Comparison of ENCODE assay signal across 22 cellular contexts in the genomic region with DNA sequence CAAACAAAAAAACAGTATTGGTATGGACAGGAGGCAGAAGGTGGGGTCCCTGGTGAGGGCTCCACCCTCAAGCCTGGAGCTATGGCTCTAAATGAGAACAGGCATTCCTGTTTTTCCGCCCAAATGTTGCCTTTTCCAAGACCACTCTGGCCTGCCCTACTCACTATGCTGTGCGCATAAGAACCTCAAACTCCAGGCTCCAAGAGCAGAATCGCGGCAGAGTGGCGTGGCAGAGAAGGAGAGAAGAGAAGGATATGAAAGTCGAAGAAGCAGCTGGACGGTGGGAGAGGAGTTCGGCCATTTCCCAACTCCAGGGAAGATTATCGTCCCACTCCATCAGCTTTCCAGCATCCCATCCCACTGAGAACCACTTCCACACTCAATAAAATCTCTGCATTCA.
"Had no signal": no experiment of that assay in that cellular context is flagged by ENCODE, and none has a peak within 500 bp of the region (broad histone marks: within the 10 kb centered on the region; RNA-seq: fewer than 3 reads in every experiment).

No MANE protein-coding gene starts in this region.

- H3K27me3 ChIP-seq: ascending aorta, body of pancreas, MG63 had no signal

- H3K36me3 ChIP-seq: ascending aorta, MG63 had no signal

- H3K27ac ChIP-seq: ascending aorta, body of pancreas had no signal

- ATAC-seq: activated CD8-positive, alpha-beta memory T cell treated with anti-CD3 and anti-CD28 coated beads, Interleukin-2, amount 10 ng/mL, durations not matched to agents 7 days and 5 days; activated naive CD8-positive, alpha-beta T cell treated with anti-CD3 and anti-CD28 coated beads, Interleukin-2, amount 50 U/mL, for 24 hours; body of pancreas had no signal

- H3K4me3 ChIP-seq: ascending aorta, body of pancreas, MG63 had no signal

- H3K9me3 ChIP-seq: ascending aorta, body of pancreas, MG63 had no signal

- DNase-seq: activated CD4-positive, alpha-beta T cell treated with anti-CD3 and anti-CD28 coated beads for 1 hour; activated CD4-positive, alpha-beta T cell treated with anti-CD3 and anti-CD28 coated beads, Interleukin-2, amount 10 ng/mL, durations not matched to agents 24 days and 14 days; activated CD4-positive, alpha-beta T cell treated with anti-CD3 and anti-CD28 coated beads, Interleukin-2, amount 50 U/mL, for 48 hours; activated CD8-positive, alpha-beta memory T cell treated with anti-CD3 and anti-CD28 coated beads, Interleukin-2, amount 10 ng/mL, durations not matched to agents 7 days and 5 days; activated effector memory CD4-positive, alpha-beta T cell treated with Interleukin-2 at 50 U/mL for 16 hours; activated naive CD4-positive, alpha-beta T cell; activated naive CD8-positive, alpha-beta T cell treated with anti-CD3 and anti-CD28 coated beads, Interleukin-2, amount 50 U/mL, for 24 hours; activated T-cell treated with anti-CD3 and anti-CD28 coated beads, Interleukin-2, amount 50 U/mL, for 24 hours; amniotic stem cell; body of pancreas; cerebellar nuclear complex; MG63; MV-4-11; NCI-H1092 treated with DMSO at 0.1 percent for 48 hours; NCI-H1436; NCI-H1694 treated with DMSO at 0.1 percent for 48 hours; NCI-H2029 treated with DMSO at 0.1 percent for 48 hours; NCI-H446; NCI-H524; SIG-M5; T-helper 1 cell had no signal
